Comparison of ENCODE assay signal across 8 cellular contexts in the genomic region with DNA sequence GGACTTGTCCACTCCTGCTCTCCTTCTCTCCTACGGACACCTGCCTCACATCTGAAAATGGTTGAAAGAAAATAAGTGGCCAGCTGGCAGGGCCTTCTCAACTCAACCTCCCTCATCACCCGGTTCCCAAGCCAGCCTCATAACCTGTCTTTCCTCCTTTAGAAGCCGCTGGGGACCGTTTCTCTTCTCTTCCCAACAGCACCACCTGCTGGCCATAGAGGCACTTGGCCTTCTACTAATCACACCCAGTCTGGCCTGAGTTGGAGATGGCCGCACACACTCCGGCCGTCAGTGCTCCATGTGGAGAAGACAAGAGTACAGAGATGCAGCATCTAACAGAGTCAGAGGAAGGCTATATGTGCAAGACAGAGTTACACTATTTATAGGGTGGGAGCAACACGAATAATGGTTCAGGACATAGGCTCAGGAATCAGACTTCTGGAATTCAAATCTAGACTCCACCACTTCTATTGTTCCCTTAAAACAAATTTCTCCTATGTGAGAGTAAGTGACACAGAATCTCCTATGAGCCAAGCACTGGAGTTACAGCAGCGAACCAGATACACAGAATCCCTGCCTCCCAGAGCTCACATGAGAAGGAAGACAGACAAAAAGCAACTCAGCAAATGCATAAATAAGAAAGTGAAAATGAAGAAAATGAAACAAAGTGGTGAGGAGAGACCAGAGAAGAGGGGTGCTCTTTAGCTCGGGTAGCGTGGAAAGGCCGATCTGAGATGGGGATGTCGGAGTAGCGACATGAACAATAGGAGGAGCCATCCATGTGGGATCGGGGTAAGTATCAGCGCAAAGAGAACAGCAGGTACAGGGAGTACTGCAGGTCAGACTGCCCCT. TPM values are rescaled to one million over a fixed set of nuclear protein-coding genes. Genes with fewer than 3 reads are reported as not detected.
DNase-seq lines count a peak whose midpoint lies in the region; ATAC-seq and TF ChIP-seq lines count a peak whose summit lies in the region.
"Not testable (repeated sequence)": the region's sequence is repeated elsewhere in the genome, so short reads cannot be mapped to it uniquely, and the experiment has no call there.

No MANE protein-coding gene starts in this region.

- H3K4me3 ChIP-seq in MM.1S (ENCODE audit: low read length), result peak overlapping the region; percentile 46
- H3K4me3 ChIP-seq in fibroblast of mammary gland (ENCODE audit: control insufficient read depth, low read depth, low read length), result not testable (repeated sequence)

- H3K27ac Mint-ChIP-seq in naive thymus-derived CD8-positive, alpha-beta T cell; stimulated activated memory B cell treated with anti-CD40 and anti-IgM and Interleukin-4, amounts not matched to agents 10 μg/mL and 1 μg/mL and 100 μg/mL, for 72 hours: not testable (repeated sequence)

- peaks cover 15 to 21% (median 18%) of the 10 kb centered on the region in 5 donors for H3K27me3 Mint-ChIP-seq in naive thymus-derived CD8-positive, alpha-beta T cell
- H3K27me3 Mint-ChIP-seq in stimulated activated memory B cell treated with anti-CD40 and anti-IgM and Interleukin-4, amounts not matched to agents 10 μg/mL and 1 μg/mL and 100 μg/mL, for 72 hours, result peaks cover 28% of the 10 kb centered on the region

- peak; percentile 72 for DNase-seq in DMS114 treated with DMSO at 0.1 percent for 48 hours (lab: John Stamatoyannopoulos, UW; ENCODE audit: unreplicated experiment)
- DNase-seq in H4 (ENCODE audit: low spot score), result peak; percentile 45
- peak; percentile 80 for DNase-seq in MM.1S
- DNase-seq in RPMI7951 (ENCODE audit: low read depth), result peak; percentile 52
- peak; percentile 72 to 76 for DNase-seq in activated T-cell treated with anti-CD3 and anti-CD28 coated beads, Interleukin-2, amount 50 U/mL, for 48 hours
- peak; percentile 53 for DNase-seq in fibroblast of mammary gland (ENCODE audit: low read depth)
- DNase-seq in naive thymus-derived CD8-positive, alpha-beta T cell, result peak; percentile 5 to 75 (median 30)

- not testable (repeated sequence) for H3K79me2 ChIP-seq in MM.1S (ENCODE audit: low read length)

- not testable (repeated sequence) for H3K4me1 ChIP-seq in MM.1S (ENCODE audit: low read length)

- POLR2A ChIA-PET in naive thymus-derived CD8-positive, alpha-beta T cell (lab: Charles Lee), result not testable (repeated sequence)

- not testable (repeated sequence) for H3K9me3 Mint-ChIP-seq in naive thymus-derived CD8-positive, alpha-beta T cell; stimulated activated memory B cell treated with anti-CD40 and anti-IgM and Interleukin-4, amounts not matched to agents 10 μg/mL and 1 μg/mL and 100 μg/mL, for 72 hours

- not testable (repeated sequence) for H3K9me2 ChIP-seq in MM.1S (replicated peaks; ENCODE audit: insufficient read depth, low read length)

- peak overlapping the region; percentile 70 for H3K4me2 ChIP-seq in MM.1S (ENCODE audit: low read depth, low read length)

- peak; percentile 72 for TF ChIP-seq CTCF in MM.1S (IDR thresholded peaks at IDR 0.05; ENCODE audit: low read length)
- TF ChIP-seq CTCF in fibroblast of mammary gland (conservative IDR thresholded peaks at IDR 0.05; ENCODE audit: control insufficient read depth, insufficient read depth, low read depth, low read length), result peak; percentile 52

- peak overlapping the region; percentile 21; the same call in 1 of the 2 replicates for H3K9ac ChIP-seq in MM.1S (ENCODE audit: low read length)

- not testable (repeated sequence) for H3K4me1 Mint-ChIP-seq in naive thymus-derived CD8-positive, alpha-beta T cell; stimulated activated memory B cell treated with anti-CD40 and anti-IgM and Interleukin-4, amounts not matched to agents 10 μg/mL and 1 μg/mL and 100 μg/mL, for 72 hours

- not testable (repeated sequence) for H3K9me3 ChIP-seq in MM.1S (replicated peaks; ENCODE audit: insufficient read depth, low read length)

- not testable (repeated sequence) for H3K4me3 Mint-ChIP-seq in naive thymus-derived CD8-positive, alpha-beta T cell; stimulated activated memory B cell treated with anti-CD40 and anti-IgM and Interleukin-4, amounts not matched to agents 10 μg/mL and 1 μg/mL and 100 μg/mL, for 72 hours

- not testable (repeated sequence) for H4K20me1 ChIP-seq in MM.1S (ENCODE audit: insufficient read depth, low read length)

- H2AFZ ChIP-seq in MM.1S (ENCODE audit: low read length), result peak overlapping the region; percentile 59

- ATAC-seq in naive thymus-derived CD8-positive, alpha-beta T cell, result not testable (repeated sequence)
- peak; percentile 75 for ATAC-seq in stimulated activated memory B cell treated with anti-CD40 and anti-IgM and Interleukin-4, amounts not matched to agents 10 μg/mL and 1 μg/mL and 100 μg/mL, for 72 hours

- H3F3A ChIP-seq in MM.1S (ENCODE audit: insufficient read depth, low read length), result not testable (repeated sequence)

- H3K36me3 Mint-ChIP-seq in naive thymus-derived CD8-positive, alpha-beta T cell; stimulated activated memory B cell treated with anti-CD40 and anti-IgM and Interleukin-4, amounts not matched to agents 10 μg/mL and 1 μg/mL and 100 μg/mL, for 72 hours: not testable (repeated sequence)

- not testable (repeated sequence) for H3K27me3 ChIP-seq in MM.1S (replicated peaks; ENCODE audit: insufficient read depth, low read length)

- not testable (repeated sequence) for H3K36me3 ChIP-seq in MM.1S (replicated peaks; ENCODE audit: insufficient read depth, low read length)

- H3K27ac ChIP-seq in MM.1S (ENCODE audit: low read length), result peak overlapping the region; percentile 2; the same call in 1 of the 2 replicates

RNA-seq across cellular contexts. Expression of gene PRR9, which starts 5.9 kb away (rescaled TPM):
- total RNA-seq in H4 (2014; rRNA removed; shearing (Covaris generic)), result not detected in 2 replicates
- not detected in 2 replicates for total RNA-seq in RPMI7951 (2014; rRNA removed; shearing (Covaris generic))
- total RNA-seq in naive thymus-derived CD8-positive, alpha-beta T cell, result not detected
- polyA plus RNA-seq in naive thymus-derived CD8-positive, alpha-beta T cell, result not detected

RNA-seq across cellular contexts. Expression of gene LELP1, which starts 20.0 kb away (rescaled TPM):
- total RNA-seq in H4 (2014; rRNA removed; shearing (Covaris generic)), result not detected in 2 replicates
- not detected in 2 replicates for total RNA-seq in RPMI7951 (2014; rRNA removed; shearing (Covaris generic))
- total RNA-seq in naive thymus-derived CD8-positive, alpha-beta T cell, result not detected
- not detected for polyA plus RNA-seq in naive thymus-derived CD8-positive, alpha-beta T cell

RNA-seq across cellular contexts. Expression of gene LORICRIN, which starts 36.2 kb away (rescaled TPM):
- total RNA-seq in H4 (2014; rRNA removed; shearing (Covaris generic)), result not detected in 2 replicates
- total RNA-seq in RPMI7951 (2014; rRNA removed; shearing (Covaris generic)), result not detected in 2 replicates
- not detected for total RNA-seq in naive thymus-derived CD8-positive, alpha-beta T cell
- not detected for polyA plus RNA-seq in naive thymus-derived CD8-positive, alpha-beta T cell

Comparison
In these comparisons a context has a peak if more than half of its experiments do, and no peak if none do; other contexts are left out.
1. DNase-seq: peak in every context shown above with its lines; median percentile 80 in MM.1S; 74 in activated T-cell treated with anti-CD3 and anti-CD28 coated beads, Interleukin-2, amount 50 U/mL, for 48 hours; 72 in DMS114 treated with DMSO at 0.1 percent for 48 hours; 53 in fibroblast of mammary gland; 52 in RPMI7951; 45 in H4; 30 in naive thymus-derived CD8-positive, alpha-beta T cell.